ENCODE assay signal across 27 cellular contexts in the genomic region with DNA sequence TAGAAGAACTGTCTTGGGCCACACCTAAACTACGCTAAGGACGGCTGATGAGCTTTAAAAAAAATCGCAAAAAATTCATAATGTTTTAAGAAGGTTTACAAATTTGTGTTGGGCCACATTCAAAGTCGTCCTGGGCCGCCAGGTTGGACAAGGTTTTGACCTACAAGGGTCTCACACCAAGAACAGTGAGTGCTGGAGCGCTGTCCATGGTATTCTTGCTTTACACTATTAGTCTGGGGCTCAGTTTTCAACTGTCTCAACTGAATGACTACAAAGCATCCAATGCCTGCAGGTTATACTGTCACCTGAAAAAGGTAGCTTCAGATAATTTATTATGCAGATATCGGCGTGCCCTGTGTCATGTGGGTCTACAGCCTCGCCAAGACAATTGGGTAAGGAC. TPM values are rescaled to one million over a fixed set of nuclear protein-coding genes. Genes with fewer than 3 reads are reported as not detected.
DNase-seq lines count a peak whose midpoint lies in the region; ATAC-seq and TF ChIP-seq lines count a peak whose summit lies in the region.
"Had no signal": no experiment of that assay in that cellular context is flagged by ENCODE, and none has a peak within 500 bp of the region (broad histone marks: within the 10 kb centered on the region; RNA-seq: fewer than 3 reads in every experiment).

No MANE protein-coding gene starts in this region.

- no peak overlapping the region for H3K4me2 ChIP-seq in HCT116 (ENCODE audit: low read length)

- ATAC-seq in HCT116 (no peak), HG03108 (IDR thresholded peaks at IDR 0.05; ENCODE audit: unreplicated experiment) (no peak)
- ATAC-seq: heart right ventricle; sciatic nerve; stimulated activated naive CD8-positive, alpha-beta T cell treated with anti-CD3 and anti-CD28 coated beads, Interleukin-15, amount 100 ng/mL, for 72 hours had no signal

- H4K20me1 ChIP-seq in HCT116 (ENCODE audit: insufficient read depth): no peaks in the 10 kb centered on the region

- RAD21 ChIA-PET in HCT116 (lab: Charles Lee; ENCODE audit: low non-redundant PET in 1 of 2, low total read pairs in 2 of 2, uncharacterized antibody in 2 of 2, unreplicated experiment in 2 of 2): no interaction called here

- CTCF ChIA-PET in HCT116 (lab: Charles Lee): no interaction called here

- no peaks in the 10 kb centered on the region for H3K36me3 Mint-ChIP-seq in endothelial cell (ENCODE audit: low read depth, unreplicated experiment)
- no peaks in the 10 kb centered on the region for H3K36me3 Mint-ChIP-seq in neural crest cell (ENCODE audit: low read depth)
- H3K36me3 Mint-ChIP-seq: activated naive CD4-positive, alpha-beta T cell treated with anti-CD3 and anti-CD28 coated beads, Interleukin-2, amount 50 U/mL, for 24 hours; immature natural killer cell had no signal

- DNase-seq in HCT116 (ENCODE audit: low read depth, low spot score): no peak
- peak; percentile 17 to 49 for DNase-seq in SJCRH30
- peak; percentile 34 for DNase-seq in endothelial cell (ENCODE audit: low spot score)
- no peak for DNase-seq in neural crest cell (ENCODE audit: low read depth, low spot score)
- no peak for DNase-seq in SK-N-DZ (ENCODE audit: low spot score)
- DNase-seq in HK-2 (ENCODE audit: unreplicated experiment): no peak
- DNase-seq: activated B cell treated with CpG ODN at 0.5 μM for 24 hours; activated CD4-positive, alpha-beta T cell treated with anti-CD3 and anti-CD28 coated beads, Interleukin-2, amount 50 U/mL, for 4 hours; aorta; cerebellar nuclear complex; effector CD4-positive, alpha-beta T cell; erythroblast; foreskin fibroblast; GDM1; GOT3; heart right ventricle; immature natural killer cell; NCI-H1092 treated with DMSO at 0.1 percent for 48 hours; NCI-H2029 treated with DMSO at 0.1 percent for 48 hours; NCI-H226; stimulated activated naive CD8-positive, alpha-beta T cell treated with anti-CD3 and anti-CD28 coated beads, Interleukin-15, amount 100 ng/mL, for 72 hours; T-helper 9 cell had no signal

- H2AFZ ChIP-seq in HCT116 (ENCODE audit: low read depth, low read length, poor library complexity, severe bottlenecking): no peak overlapping the region

- H3K9ac ChIP-seq in HCT116 (ENCODE audit: low read length): no peak overlapping the region

- H3K9me3 Mint-ChIP-seq in endothelial cell (ENCODE audit: unreplicated experiment) (no peaks in the 10 kb centered on the region), neural crest cell (no peaks in the 10 kb centered on the region)
- H3K9me3 Mint-ChIP-seq: activated B cell treated with CpG ODN at 0.5 μM for 24 hours; activated naive CD4-positive, alpha-beta T cell treated with anti-CD3 and anti-CD28 coated beads, Interleukin-2, amount 50 U/mL, for 24 hours; activated T-helper 1 cell treated with anti-CD3 and anti-CD28 coated beads, Interleukin-12 subunit alpha, Interleukin-12 subunit beta, Interleukin-2, Interleukin-4 antibody, amounts not matched to agents 30 ng/mL and 10 ng/mL and 1 ng/mL, durations not matched to agents 14 hours and 24 hours and 36 hours; stimulated activated naive CD8-positive, alpha-beta T cell treated with anti-CD3 and anti-CD28 coated beads, Interleukin-15, amount 100 ng/mL, for 72 hours had no signal

- H3K4me1 Mint-ChIP-seq in endothelial cell (ENCODE audit: unreplicated experiment): no peaks in the 10 kb centered on the region
- H3K4me1 Mint-ChIP-seq in neural crest cell: peaks cover 13% of the 10 kb centered on the region
- H3K4me1 Mint-ChIP-seq: stimulated activated naive CD8-positive, alpha-beta T cell treated with anti-CD3 and anti-CD28 coated beads, Interleukin-15, amount 100 ng/mL, for 72 hours had no signal

- H3K4me3 ChIP-seq in HCT116 (replicated peaks in 1 of 2; ENCODE audit: low read depth in 1 of 2, low read length in 2 of 2) (no peak overlapping the region), SJCRH30 (no peak overlapping the region)
- H3K4me3 ChIP-seq: heart right ventricle, tibial nerve had no signal

- no peaks in the 10 kb centered on the region for H3K9me2 ChIP-seq in HCT116 (ENCODE audit: insufficient read depth)

- no peak for TF ChIP-seq RAD21 in HCT116 (IDR thresholded peaks at IDR 0.05; ENCODE audit: low read depth)

- H3K27ac ChIP-seq in HCT116 (ENCODE audit: low read depth, low read length) (no peak overlapping the region), SJCRH30 (no peak overlapping the region)
- H3K27ac ChIP-seq: heart right ventricle, tibial nerve had no signal

- H3K27me3 Mint-ChIP-seq in endothelial cell (ENCODE audit: unreplicated experiment): peaks cover 9% of the 10 kb centered on the region
- peaks cover 41% of the 10 kb centered on the region for H3K27me3 Mint-ChIP-seq in neural crest cell (ENCODE audit: low read depth)

- POLR2A ChIA-PET in HCT116 (lab: Charles Lee): interaction anchor here (0.7 kb wide), 1 partner anchor 41 kb away, joined by 3 read pairs; the partner anchor contains the start of gene COQ3

- H3K9me3 ChIP-seq in HCT116 (ENCODE audit: control insufficient read depth in 1 of 2, insufficient read depth in 1 of 2, low read depth in 1 of 2, low read length in 2 of 2) (no peaks in the 10 kb centered on the region), SJCRH30 (replicated peaks) (no peaks in the 10 kb centered on the region)
- H3K9me3 ChIP-seq: heart right ventricle, tibial nerve had no signal

- no peak for TF ChIP-seq CTCF in HCT116 (IDR thresholded peaks at IDR 0.05 in 2 of 3, conservative IDR thresholded peaks at IDR 0.05 in 1 of 3; ENCODE audit: borderline replicate concordance in 1 of 3, insufficient read depth in 1 of 3, low read depth in 2 of 3, low read length in 2 of 3)
- no peak for TF ChIP-seq CTCF in endothelial cell (IDR thresholded peaks at IDR 0.05; ENCODE audit: unreplicated experiment)
- no peak for TF ChIP-seq CTCF in neural crest cell (conservative IDR thresholded peaks at IDR 0.05)

- H3K27me3 ChIP-seq in HCT116 (ENCODE audit: insufficient read depth, low read length): no peaks in the 10 kb centered on the region
- H3K27me3 ChIP-seq in SJCRH30: peaks cover 4% of the 10 kb centered on the region; the same call in 1 of the 2 replicates

- H3K36me3 ChIP-seq in HCT116 (ENCODE audit: control insufficient read depth in 1 of 2, insufficient read depth in 2 of 2, low read length in 2 of 2): no peaks in the 10 kb centered on the region
- no peaks in the 10 kb centered on the region for H3K36me3 ChIP-seq in SJCRH30
- H3K36me3 ChIP-seq: heart right ventricle, tibial nerve had no signal

- intact Hi-C loops in HCT116 (cut with micrococcal nuclease): no loop called here

- TF ChIP-seq POLR2A in HCT116 (IDR thresholded peaks at IDR 0.05; ENCODE audit: borderline replicate concordance, extremely low read depth, insufficient read depth, insufficient read length): no peak

- no TSS peak for BruUV-seq in HCT116 (replicated peaks; lab: Mats Ljungman, UMichigan)

- H3K27ac Mint-ChIP-seq in endothelial cell (ENCODE audit: unreplicated experiment): no peak overlapping the region
- H3K27ac Mint-ChIP-seq in neural crest cell (ENCODE audit: unreplicated experiment): no peak overlapping the region
- H3K27ac Mint-ChIP-seq: activated B cell treated with CpG ODN at 0.5 μM for 24 hours; activated naive CD4-positive, alpha-beta T cell treated with anti-CD3 and anti-CD28 coated beads, Interleukin-2, amount 50 U/mL, for 24 hours; activated T-helper 1 cell treated with anti-CD3 and anti-CD28 coated beads, Interleukin-12 subunit alpha, Interleukin-12 subunit beta, Interleukin-2, Interleukin-4 antibody, amounts not matched to agents 30 ng/mL and 10 ng/mL and 1 ng/mL, durations not matched to agents 14 hours and 24 hours and 36 hours; immature natural killer cell; stimulated activated naive CD8-positive, alpha-beta T cell treated with anti-CD3 and anti-CD28 coated beads, Interleukin-15, amount 100 ng/mL, for 72 hours had no signal

- peaks cover 8 to 19% of the 10 kb centered on the region in 2 experiments; a peak in 3 of 4 replicates for H3K4me1 ChIP-seq in HCT116 (ENCODE audit: control insufficient read depth in 1 of 2, insufficient read depth in 2 of 2, low read length in 2 of 2)
- peaks cover 6% of the 10 kb centered on the region; the same call in 1 of the 2 replicates for H3K4me1 ChIP-seq in SJCRH30

- no peaks in the 10 kb centered on the region for H3K79me2 ChIP-seq in HCT116 (ENCODE audit: insufficient read depth, low read length)

- H3K4me3 Mint-ChIP-seq in endothelial cell (ENCODE audit: unreplicated experiment): no peak overlapping the region
- H3K4me3 Mint-ChIP-seq in neural crest cell: peak overlapping the region; percentile 39
- H3K4me3 Mint-ChIP-seq: activated B cell treated with CpG ODN at 0.5 μM for 24 hours; activated naive CD4-positive, alpha-beta T cell treated with anti-CD3 and anti-CD28 coated beads, Interleukin-2, amount 50 U/mL, for 24 hours; activated T-helper 1 cell treated with anti-CD3 and anti-CD28 coated beads, Interleukin-12 subunit alpha, Interleukin-12 subunit beta, Interleukin-2, Interleukin-4 antibody, amounts not matched to agents 30 ng/mL and 10 ng/mL and 1 ng/mL, durations not matched to agents 14 hours and 24 hours and 36 hours; immature natural killer cell; stimulated activated naive CD8-positive, alpha-beta T cell treated with anti-CD3 and anti-CD28 coated beads, Interleukin-15, amount 100 ng/mL, for 72 hours had no signal

TF ChIP-seq in HCT116, 20 proteins besides CTCF, POLR2A, EP300 and RAD21 (continues in another document):
- no peak for TF ChIP-seq CBX3 (IDR thresholded peaks at IDR 0.05; ENCODE audit: low read depth)
- TF ChIP-seq CEBPB (IDR thresholded peaks at IDR 0.05; ENCODE audit: low read depth): no peak
- no peak for TF ChIP-seq MAX (IDR thresholded peaks at IDR 0.05)
- no peak for TF ChIP-seq POLR2AphosphoS5 (IDR thresholded peaks at IDR 0.05; ENCODE audit: low read depth, low read length)
- no peak for TF ChIP-seq EZH2 (IDR thresholded peaks at IDR 0.05)
- no peak for TF ChIP-seq EZH2phosphoT487 (IDR thresholded peaks at IDR 0.05; ENCODE audit: borderline replicate concordance)

RNA-seq across cellular contexts. Expression of gene FAXC, which starts 3.7 kb away (rescaled TPM):
- total RNA-seq in HCT116 (2021; ENCODE audit: unreplicated experiment) (4.7 TPM), endothelial cell (ENCODE audit: unreplicated experiment) (2.2 TPM), neural crest cell (25.0 and 26.7 TPM in 2 replicates)
- 1.7 and 2.1 TPM in 2 replicates for polyA plus RNA-seq in HCT116 (2012)
- total RNA-seq in SJCRH30 (2014; rRNA removed; shearing (Covaris generic)): 5.0 and 7.4 TPM in 2 replicates
- polyA plus RNA-seq in SK-N-DZ (2014; cell fraction: cytosol; rRNA removed): 47.7 and 49.8 TPM in 2 replicates
- 37.5 and 38.1 TPM in 2 replicates for polyA plus RNA-seq in SK-N-DZ (2014; cell fraction: nucleus; rRNA removed)
- total RNA-seq: activated B cell treated with CpG ODN at 0.5 μM for 24 hours; activated T-helper 1 cell treated with anti-CD3 and anti-CD28 coated beads, Interleukin-12 subunit alpha, Interleukin-12 subunit beta, Interleukin-2, Interleukin-4 antibody, amounts not matched to agents 30 ng/mL and 10 ng/mL and 1 ng/mL, durations not matched to agents 14 hours and 24 hours and 36 hours had no signal
- polyA plus RNA-seq: immature natural killer cell had no signal

RNA-seq across cellular contexts. Expression of gene COQ3, which starts 40.9 kb away (rescaled TPM):
- total RNA-seq in HCT116 (2021; ENCODE audit: unreplicated experiment) (19.0 TPM), endothelial cell (ENCODE audit: unreplicated experiment) (2.9 TPM), neural crest cell (10.9 and 13.5 TPM in 2 replicates)
- polyA plus RNA-seq in HCT116 (2012): 8.6 and 10.6 TPM in 2 replicates
- 13.9 and 15.9 TPM in 2 replicates for total RNA-seq in SJCRH30 (2014; rRNA removed; shearing (Covaris generic))
- 18.8 and 23.1 TPM in 2 replicates for polyA plus RNA-seq in SK-N-DZ (2014; cell fraction: cytosol; rRNA removed)
- polyA plus RNA-seq in SK-N-DZ (2014; cell fraction: nucleus; rRNA removed): 9.9 and 19.2 TPM in 2 replicates

Comparison
In these comparisons a context has a peak if more than half of its experiments do, and no peak if none do; other contexts are left out.
1. DNase-seq: peak in SJCRH30 (2 of 2) and endothelial cell (single experiment); none in HCT116 (single experiment), neural crest cell (single experiment), SK-N-DZ (single experiment) and HK-2 (single experiment).